ENCODE assay signal across 19 cellular contexts in genomic region chr1:10617318-10617717, GRCh38.
"Had no signal": no experiment of that assay in that cellular context is flagged by ENCODE, and none has a peak within 500 bp of the region (broad histone marks: within the 10 kb centered on the region; RNA-seq: fewer than 3 reads in every experiment).

No MANE protein-coding gene starts in this region.

- H3K4me3 ChIP-seq: coronary artery, psoas muscle, sigmoid colon, stomach, thyroid gland, vagina had no signal

- H3K4me1 ChIP-seq: parathyroid adenoma, psoas muscle, sigmoid colon, stomach, vagina had no signal

- H3K36me3 ChIP-seq: sigmoid colon, thyroid gland, vagina had no signal

- H3K36me3 Mint-ChIP-seq: natural killer cell had no signal

- H3K4me1 Mint-ChIP-seq: central memory CD8-positive, alpha-beta T cell had no signal

- H3K27ac Mint-ChIP-seq: natural killer cell had no signal

- DNase-seq: effector memory CD8-positive, alpha-beta T cell; hypothalamus; immature natural killer cell; mesendoderm; natural killer cell; psoas muscle; right cardiac atrium; stimulated activated CD4-positive, alpha-beta T cell treated with anti-CD3 and anti-CD28 coated beads, Interleukin-4, amount 100 ng/mL, for 1 hour; stimulated activated CD8-positive, alpha-beta memory T cell treated with anti-CD3 and anti-CD28 coated beads, Interleukin-4, amount 100 ng/mL, for 48 hours; stimulated activated naive CD4-positive, alpha-beta T cell treated with Interleukin-2 at 50 U/mL for 16 hours; stomach; thyroid gland; trophoblast cell had no signal

- ATAC-seq: effector memory CD8-positive, alpha-beta T cell; natural killer cell; psoas muscle; right cardiac atrium had no signal

- H3K9ac ChIP-seq: parathyroid adenoma had no signal

- H3K9me3 Mint-ChIP-seq: central memory CD8-positive, alpha-beta T cell; effector memory CD8-positive, alpha-beta T cell; immature natural killer cell; natural killer cell; neural crest cell had no signal

- H3K9me3 ChIP-seq: psoas muscle, sigmoid colon, stomach, thyroid gland, vagina had no signal

- H3K27me3 Mint-ChIP-seq: central memory CD8-positive, alpha-beta T cell; effector memory CD8-positive, alpha-beta T cell had no signal

- H3K27ac ChIP-seq: coronary artery, parathyroid adenoma, psoas muscle, sigmoid colon, stomach, vagina had no signal

- H2AFZ ChIP-seq: parathyroid adenoma had no signal

- H3K27me3 ChIP-seq: sigmoid colon, stomach, thyroid gland, vagina had no signal

- H3K79me2 ChIP-seq: parathyroid adenoma had no signal

- H3K4me3 Mint-ChIP-seq: central memory CD8-positive, alpha-beta T cell; effector memory CD8-positive, alpha-beta T cell; immature natural killer cell; natural killer cell; neural crest cell had no signal
